Comparison of ENCODE assay signal across 8 cellular contexts in the genomic region with DNA sequence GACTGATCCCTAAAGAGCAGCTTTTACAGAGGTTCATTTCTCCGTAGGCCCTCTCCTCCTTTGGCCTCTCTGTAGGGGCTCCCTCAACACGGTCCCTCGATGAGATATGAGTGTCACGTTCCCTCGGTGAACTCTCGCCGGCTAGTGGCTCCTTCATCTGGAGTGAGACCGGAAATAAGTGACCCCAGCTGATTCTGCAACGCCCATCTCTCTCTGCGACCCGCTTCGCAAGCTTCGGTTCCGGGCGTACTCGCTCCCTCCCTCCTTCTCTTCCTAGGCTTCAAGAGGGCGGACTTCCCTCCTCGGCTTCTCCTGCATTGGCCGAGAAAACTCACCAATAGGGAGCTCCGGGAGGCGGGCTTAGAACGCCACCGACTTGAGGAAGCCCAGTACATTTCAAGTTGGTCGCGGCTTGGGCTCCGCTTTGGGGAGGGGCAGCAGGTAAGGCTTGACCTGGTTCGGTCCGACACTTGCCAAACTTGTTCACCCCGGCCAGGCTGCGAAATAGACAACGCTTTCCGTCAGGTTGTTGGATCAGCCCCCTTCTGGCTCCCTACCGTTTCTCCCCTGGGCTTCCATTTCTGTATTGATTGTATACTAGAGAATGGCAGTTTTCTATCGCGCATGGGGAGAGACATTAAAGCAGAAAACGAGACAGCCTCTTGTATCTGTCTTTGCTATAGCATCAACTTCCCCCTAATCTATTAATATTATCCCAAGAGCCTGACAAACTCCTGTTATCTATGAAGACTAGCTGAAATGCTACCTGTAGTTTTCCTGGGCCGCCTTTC. TPM values are rescaled to one million over a fixed set of nuclear protein-coding genes. Genes with fewer than 3 reads are reported as not detected.
DNase-seq lines count a peak whose midpoint lies in the region; TF ChIP-seq lines count a peak whose summit lies in the region.

TSS of gene ANKRD34A (minus strand) at position 248 of the 791 bp plus-strand sequence. CDS start 2,816 bp downstream, outside the sequence.
A gene with protein sequence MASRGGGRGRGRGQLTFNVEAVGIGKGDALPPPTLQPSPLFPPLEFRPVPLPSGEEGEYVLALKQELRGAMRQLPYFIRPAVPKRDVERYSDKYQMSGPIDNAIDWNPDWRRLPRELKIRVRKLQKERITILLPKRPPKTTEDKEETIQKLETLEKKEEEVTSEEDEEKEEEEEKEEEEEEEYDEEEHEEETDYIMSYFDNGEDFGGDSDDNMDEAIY (plus strand): TSS at position 363 of the 791 bp plus-strand sequence. CDS start 10,176 bp downstream, outside the sequence.

- DNase-seq in ELF-1 (ENCODE audit: low read depth, low spot score) (peak; percentile 99), GOT3 (lab: John Stamatoyannopoulos, UW) (peak; percentile 64), LHCN-M2 (ENCODE audit: low read depth) (peak; percentile 94), RWPE1 (ENCODE audit: low spot score) (peak; percentile 92), fibroblast of the conjunctiva (ENCODE audit: low read depth) (peak; percentile 90), nephron progenitor cell (peak; percentile 88)
- DNase-seq in activated T-helper 2 cell treated with anti-CD3 and anti-CD28 coated beads, Interferon-gamma antibody, Interleukin-2, Interleukin-4, amounts not matched to agents 10 μg/mL and 5 μg/mL and 100 μg/mL, durations not matched to agents 14 hours and 24 hours and 36 hours (ENCODE audit: low spot score) = peak; percentile 90

- POLR2A ChIA-PET in RWPE1 (lab: Yijun Ruan, JAX; ENCODE audit: low non-redundant PET) = interaction anchor here (0.5 to 1.5 kb wide), 4 partner anchors 12 to 106 kb away, joined by 4 to 15 read pairs (median 6); partner anchors contain the start of genes PIAS3 and RBM8A

- H3K36me3 Mint-ChIP-seq in activated T-helper 2 cell treated with anti-CD3 and anti-CD28 coated beads, Interferon-gamma antibody, Interleukin-2, Interleukin-4, amounts not matched to agents 10 μg/mL and 5 μg/mL and 100 μg/mL, durations not matched to agents 14 hours and 24 hours and 36 hours (ENCODE audit: low read depth) = peaks cover 19% of the 10 kb centered on the region
- peaks cover 16% of the 10 kb centered on the region for H3K36me3 Mint-ChIP-seq in nephron progenitor cell (ENCODE audit: low read depth)
- peaks cover 12% of the 10 kb centered on the region for H3K36me3 Mint-ChIP-seq in stimulated activated naive CD8-positive, alpha-beta T cell treated with anti-CD3 and anti-CD28 coated beads, Interleukin-15, Interleukin-2, amounts not matched to agents 100 ng/mL and 50 ng/mL, for 24 hours (ENCODE audit: low read depth)

- H3K27ac Mint-ChIP-seq in activated T-helper 2 cell treated with anti-CD3 and anti-CD28 coated beads, Interferon-gamma antibody, Interleukin-2, Interleukin-4, amounts not matched to agents 10 μg/mL and 5 μg/mL and 100 μg/mL, durations not matched to agents 14 hours and 24 hours and 36 hours = peak within 1 kb of the TSS; percentile 81
- no peak within 1 kb of the TSS for H3K27ac Mint-ChIP-seq in nephron progenitor cell
- peak within 1 kb of the TSS; percentile 86 for H3K27ac Mint-ChIP-seq in stimulated activated naive CD8-positive, alpha-beta T cell treated with anti-CD3 and anti-CD28 coated beads, Interleukin-15, Interleukin-2, amounts not matched to agents 100 ng/mL and 50 ng/mL, for 24 hours

- no peaks in the 10 kb centered on the region for H3K27me3 Mint-ChIP-seq in activated T-helper 2 cell treated with anti-CD3 and anti-CD28 coated beads, Interferon-gamma antibody, Interleukin-2, Interleukin-4, amounts not matched to agents 10 μg/mL and 5 μg/mL and 100 μg/mL, durations not matched to agents 14 hours and 24 hours and 36 hours (ENCODE audit: low read depth)
- H3K27me3 Mint-ChIP-seq in nephron progenitor cell (ENCODE audit: low read depth, poor library complexity) = peaks cover 51% of the 10 kb centered on the region
- H3K27me3 Mint-ChIP-seq in stimulated activated naive CD8-positive, alpha-beta T cell treated with anti-CD3 and anti-CD28 coated beads, Interleukin-15, Interleukin-2, amounts not matched to agents 100 ng/mL and 50 ng/mL, for 24 hours = no peaks in the 10 kb centered on the region

- peak within 1 kb of the TSS; percentile 84 for H3K27ac ChIP-seq in RWPE1

- TF ChIP-seq CTCF in RWPE1 (conservative IDR thresholded peaks at IDR 0.05; ENCODE audit: low read depth) (no peak), nephron progenitor cell (IDR thresholded peaks at IDR 0.05) (no peak)

- CTCF ChIA-PET in RWPE1 (lab: Yijun Ruan, JAX) = interaction anchor here (1.0 to 2.2 kb wide), 2 partner anchors 43 to 119 kb away, joined by 4 to 10 read pairs; partner anchors contain the start of gene NUDT17

- intact Hi-C loops in activated T-helper 2 cell treated with anti-CD3 and anti-CD28 coated beads, Interferon-gamma antibody, Interleukin-2, Interleukin-4, amounts not matched to agents 10 μg/mL and 5 μg/mL and 100 μg/mL, durations not matched to agents 14 hours and 24 hours and 36 hours (cut with micrococcal nuclease) = loop anchor here (1.0 to 5.0 kb wide), 4 partner anchors 15 to 74 kb away; partner anchors contain the start of genes PEX11B and TXNIP

- H3K4me1 Mint-ChIP-seq in activated T-helper 2 cell treated with anti-CD3 and anti-CD28 coated beads, Interferon-gamma antibody, Interleukin-2, Interleukin-4, amounts not matched to agents 10 μg/mL and 5 μg/mL and 100 μg/mL, durations not matched to agents 14 hours and 24 hours and 36 hours (ENCODE audit: low read depth) = peaks cover 39% of the 10 kb centered on the region
- H3K4me1 Mint-ChIP-seq in nephron progenitor cell = peaks cover 47% of the 10 kb centered on the region
- H3K4me1 Mint-ChIP-seq in stimulated activated naive CD8-positive, alpha-beta T cell treated with anti-CD3 and anti-CD28 coated beads, Interleukin-15, Interleukin-2, amounts not matched to agents 100 ng/mL and 50 ng/mL, for 24 hours (ENCODE audit: low read depth) = peaks cover 46% of the 10 kb centered on the region

- peaks cover 15% of the 10 kb centered on the region for H3K9me3 Mint-ChIP-seq in activated T-helper 2 cell treated with anti-CD3 and anti-CD28 coated beads, Interferon-gamma antibody, Interleukin-2, Interleukin-4, amounts not matched to agents 10 μg/mL and 5 μg/mL and 100 μg/mL, durations not matched to agents 14 hours and 24 hours and 36 hours
- peaks cover 18% of the 10 kb centered on the region for H3K9me3 Mint-ChIP-seq in nephron progenitor cell
- H3K9me3 Mint-ChIP-seq in stimulated activated naive CD8-positive, alpha-beta T cell treated with anti-CD3 and anti-CD28 coated beads, Interleukin-15, Interleukin-2, amounts not matched to agents 100 ng/mL and 50 ng/mL, for 24 hours = no peaks in the 10 kb centered on the region

- peak within 1 kb of the TSS; percentile 90 for H3K4me3 Mint-ChIP-seq in activated T-helper 2 cell treated with anti-CD3 and anti-CD28 coated beads, Interferon-gamma antibody, Interleukin-2, Interleukin-4, amounts not matched to agents 10 μg/mL and 5 μg/mL and 100 μg/mL, durations not matched to agents 14 hours and 24 hours and 36 hours (ENCODE audit: low read depth)
- peak within 1 kb of the TSS; percentile 90 for H3K4me3 Mint-ChIP-seq in nephron progenitor cell
- H3K4me3 Mint-ChIP-seq in stimulated activated naive CD8-positive, alpha-beta T cell treated with anti-CD3 and anti-CD28 coated beads, Interleukin-15, Interleukin-2, amounts not matched to agents 100 ng/mL and 50 ng/mL, for 24 hours = peak within 1 kb of the TSS; percentile 97

RNA-seq across cellular contexts. Expression of gene ANKRD34A, which starts in this region (rescaled TPM):
- total RNA-seq in LHCN-M2 (2014; rRNA removed) = 2.9 and 3.1 TPM in 2 replicates
- polyA plus RNA-seq in LHCN-M2 (2012) = 6.4 TPM
- total RNA-seq in activated T-helper 2 cell treated with anti-CD3 and anti-CD28 coated beads, Interferon-gamma antibody, Interleukin-2, Interleukin-4, amounts not matched to agents 10 μg/mL and 5 μg/mL and 100 μg/mL, durations not matched to agents 14 hours and 24 hours and 36 hours = 4.1 TPM in 2 replicates

RNA-seq across cellular contexts. Expression of the second gene that starts in this region (rescaled TPM):
- 27.8 and 32.0 TPM in 2 replicates for total RNA-seq in LHCN-M2 (2014; rRNA removed)
- 65.5 TPM for polyA plus RNA-seq in LHCN-M2 (2012)
- 13.2 and 14.7 TPM in 2 replicates for total RNA-seq in activated T-helper 2 cell treated with anti-CD3 and anti-CD28 coated beads, Interferon-gamma antibody, Interleukin-2, Interleukin-4, amounts not matched to agents 10 μg/mL and 5 μg/mL and 100 μg/mL, durations not matched to agents 14 hours and 24 hours and 36 hours

Comparison
In these comparisons a context has a peak if more than half of its experiments do, and no peak if none do; other contexts are left out.
1. Peak in every context shown above with its lines: DNase-seq and H3K27ac ChIP-seq.